ENCODE assay signal across 16 cellular contexts in the genomic region with DNA sequence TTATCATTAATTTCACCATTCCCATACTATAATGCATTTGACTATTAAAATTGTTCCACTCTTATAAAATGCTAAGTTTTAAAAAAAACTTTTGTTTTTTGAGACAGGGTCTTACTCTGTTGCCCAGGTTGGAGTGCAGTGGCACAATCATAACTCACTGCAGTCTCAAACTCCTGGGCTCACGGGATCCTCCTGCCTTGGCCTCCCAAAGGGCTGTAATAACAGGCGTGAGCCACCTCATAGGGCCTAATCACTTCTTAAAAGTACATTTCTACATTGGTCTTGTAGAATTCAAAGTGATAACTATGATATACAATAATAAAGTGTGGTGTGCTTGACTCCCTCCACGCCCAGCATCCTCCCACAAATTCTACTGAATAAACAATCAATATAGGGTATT. TPM values are rescaled to one million over a fixed set of nuclear protein-coding genes. Genes with fewer than 3 reads are reported as not detected.
DNase-seq lines count a peak whose midpoint lies in the region; ATAC-seq and TF ChIP-seq lines count a peak whose summit lies in the region.
"Had no signal": no experiment of that assay in that cellular context is flagged by ENCODE, and none has a peak within 500 bp of the region (broad histone marks: within the 10 kb centered on the region; RNA-seq: fewer than 3 reads in every experiment).

No MANE protein-coding gene starts in this region.

- no peak overlapping the region for H3K27ac ChIP-seq in mammary epithelial cell (ENCODE audit: insufficient read depth, low read depth, low read length)
- H3K27ac ChIP-seq: 22Rv1, C4-2B, SK-N-MC, testis had no signal

- no TSS peak for BruUV-seq in mammary epithelial cell (replicated peaks; lab: Mats Ljungman, UMichigan)

- H3K27ac Mint-ChIP-seq in T-helper 1 cell treated with Interleukin-12 subunit alpha and Interleukin-12 subunit beta and Interleukin-4 antibody, amounts not matched to agents 30 μg/mL and 1 μg/mL, for 36 hours = peak overlapping the region; percentile 26
- H3K27ac Mint-ChIP-seq in activated CD4-positive, alpha-beta memory T cell treated with anti-CD3 and anti-CD28 coated beads, Interleukin-2, amount 10 ng/mL, durations not matched to agents 7 days and 5 days = no peak overlapping the region
- peak overlapping the region in 9 of 10 donors; percentile 65 to 97 (median 85) for H3K27ac Mint-ChIP-seq in naive thymus-derived CD8-positive, alpha-beta T cell

- in situ Hi-C loops in mammary epithelial cell (cut with MboI; ENCODE audit: low sequenced_read_pairs in 2 of 2) = no loop called here

- intact Hi-C loops in mammary epithelial cell (cut with micrococcal nuclease) = no loop called here

- TF ChIP-seq CTCF in GM06990 (IDR thresholded peaks at IDR 0.05; ENCODE audit: insufficient read depth, low read length, poor library complexity, severe bottlenecking) (no peak), mammary epithelial cell (conservative IDR thresholded peaks at IDR 0.05 in 1 of 2, IDR thresholded peaks at IDR 0.05 in 1 of 2; ENCODE audit: extremely low read depth in 1 of 2, insufficient read depth in 1 of 2, low read depth in 1 of 2, low read length in 2 of 2) (no peak)

- peaks cover 21% of the 10 kb centered on the region for H3K4me1 ChIP-seq in mammary epithelial cell (ENCODE audit: insufficient read depth, low read length)

- H3K36me3 Mint-ChIP-seq in T-helper 1 cell treated with Interleukin-12 subunit alpha and Interleukin-12 subunit beta and Interleukin-4 antibody, amounts not matched to agents 30 μg/mL and 1 μg/mL, for 36 hours (ENCODE audit: low read depth) = peaks cover 5% of the 10 kb centered on the region
- H3K36me3 Mint-ChIP-seq in activated CD4-positive, alpha-beta memory T cell treated with anti-CD3 and anti-CD28 coated beads, Interleukin-2, amount 10 ng/mL, durations not matched to agents 7 days and 5 days (ENCODE audit: low read depth) = peaks cover 8% of the 10 kb centered on the region
- H3K36me3 Mint-ChIP-seq in naive thymus-derived CD8-positive, alpha-beta T cell = peaks cover 0 to 10% (median 5%) of the 10 kb centered on the region in 3 donors

- H3K27me3 Mint-ChIP-seq in T-helper 1 cell treated with Interleukin-12 subunit alpha and Interleukin-12 subunit beta and Interleukin-4 antibody, amounts not matched to agents 30 μg/mL and 1 μg/mL, for 36 hours (ENCODE audit: low read depth) = no peaks in the 10 kb centered on the region
- H3K27me3 Mint-ChIP-seq in activated CD4-positive, alpha-beta memory T cell treated with anti-CD3 and anti-CD28 coated beads, Interleukin-2, amount 10 ng/mL, durations not matched to agents 7 days and 5 days = no peaks in the 10 kb centered on the region
- H3K27me3 Mint-ChIP-seq in naive thymus-derived CD8-positive, alpha-beta T cell = no peaks in the 10 kb centered on the region

- peak overlapping the region; percentile 83 for H3K4me3 Mint-ChIP-seq in T-helper 1 cell treated with Interleukin-12 subunit alpha and Interleukin-12 subunit beta and Interleukin-4 antibody, amounts not matched to agents 30 μg/mL and 1 μg/mL, for 36 hours
- peak overlapping the region; percentile 83 for H3K4me3 Mint-ChIP-seq in activated CD4-positive, alpha-beta memory T cell treated with anti-CD3 and anti-CD28 coated beads, Interleukin-2, amount 10 ng/mL, durations not matched to agents 7 days and 5 days
- H3K4me3 Mint-ChIP-seq in naive thymus-derived CD8-positive, alpha-beta T cell = peak overlapping the region in 9 of 10 donors; percentile 21 to 99 (median 90)

- H3K79me2 ChIP-seq in mammary epithelial cell (ENCODE audit: insufficient read depth, low read length) = peaks cover 60% of the 10 kb centered on the region

- H3K27me3 ChIP-seq in GM06990 (replicated peaks; ENCODE audit: control insufficient read depth, insufficient read depth, low read length) = no peaks in the 10 kb centered on the region
- H3K27me3 ChIP-seq in mammary epithelial cell (ENCODE audit: insufficient read depth, low read length) = no peaks in the 10 kb centered on the region
- H3K27me3 ChIP-seq: testis had no signal

- no peak for ATAC-seq in naive thymus-derived CD8-positive, alpha-beta T cell
- no peak for ATAC-seq in HG02970 (IDR thresholded peaks at IDR 0.05; ENCODE audit: low FRiP score, unreplicated experiment)

- H3K4me1 Mint-ChIP-seq in T-helper 1 cell treated with Interleukin-12 subunit alpha and Interleukin-12 subunit beta and Interleukin-4 antibody, amounts not matched to agents 30 μg/mL and 1 μg/mL, for 36 hours (ENCODE audit: low read depth) = peaks cover 35% of the 10 kb centered on the region
- peaks cover 47% of the 10 kb centered on the region for H3K4me1 Mint-ChIP-seq in activated CD4-positive, alpha-beta memory T cell treated with anti-CD3 and anti-CD28 coated beads, Interleukin-2, amount 10 ng/mL, durations not matched to agents 7 days and 5 days
- peaks cover 16 to 57% (median 41%) of the 10 kb centered on the region in 4 donors for H3K4me1 Mint-ChIP-seq in naive thymus-derived CD8-positive, alpha-beta T cell

- H3K9me3 ChIP-seq in mammary epithelial cell (replicated peaks; ENCODE audit: insufficient read depth, low read length) = no peaks in the 10 kb centered on the region
- H3K9me3 ChIP-seq: testis had no signal

- no peaks in the 10 kb centered on the region for H4K20me1 ChIP-seq in mammary epithelial cell (ENCODE audit: insufficient read depth, low read length)

- no peak overlapping the region for H3K9ac ChIP-seq in mammary epithelial cell (ENCODE audit: insufficient read depth, low read length)
- H3K9ac ChIP-seq: GM23248 had no signal

- DNase-seq in T-helper 1 cell = no peak
- no peak for DNase-seq in GM06990 (ENCODE audit: extremely low read depth, insufficient read length)
- DNase-seq in activated CD4-positive, alpha-beta memory T cell treated with anti-CD3 and anti-CD28 coated beads, Interleukin-2, amount 10 ng/mL, durations not matched to agents 7 days and 5 days = no peak
- no peak for DNase-seq in naive thymus-derived CD8-positive, alpha-beta T cell
- DNase-seq in mammary epithelial cell = no peak
- no peak for DNase-seq in NCI-H1930 (lab: John Stamatoyannopoulos, UW)
- DNase-seq: GM23248, NCI-H146, NCI-H446, testis had no signal

- H2AFZ ChIP-seq in mammary epithelial cell (ENCODE audit: low read depth, low read length) = no peak overlapping the region
- H2AFZ ChIP-seq: GM23248 had no signal

- WGBS in mammary epithelial cell (ENCODE audit: low coverage, missing lambda C conversion rate) = 76% methylated on average over 3 of the region's 3 CpGs

- POLR2A ChIA-PET in activated CD4-positive, alpha-beta memory T cell treated with anti-CD3 and anti-CD28 coated beads, Interleukin-2, amount 10 ng/mL, durations not matched to agents 7 days and 5 days (lab: Charles Lee) = interaction anchor here (1.2 to 6.0 kb wide), 5 partner anchors 10 to 87 kb away, joined by 3 to 110 read pairs (median 40); no protein-coding TSS in a partner anchor
- POLR2A ChIA-PET in naive thymus-derived CD8-positive, alpha-beta T cell (lab: Charles Lee) = interaction anchor here (1.7 to 6.0 kb wide), 2 partner anchors 29 to 44 kb away, joined by 9 to 97 read pairs; no protein-coding TSS in a partner anchor

- peak overlapping the region; percentile 88 for H3K4me3 ChIP-seq in GM06990 (replicated peaks; ENCODE audit: low read depth, low read length)
- H3K4me3 ChIP-seq in mammary epithelial cell (replicated peaks in 1 of 3; ENCODE audit: insufficient read depth in 1 of 3, low read depth in 2 of 3, low read length in 3 of 3) = no peak overlapping the region
- H3K4me3 ChIP-seq: GM23248, lung, testis had no signal

- H3K36me3 ChIP-seq in GM06990 (ENCODE audit: control insufficient read depth, insufficient read depth, low read length) = no peaks in the 10 kb centered on the region
- H3K36me3 ChIP-seq in mammary epithelial cell (ENCODE audit: insufficient read depth, low read length) = no peaks in the 10 kb centered on the region

- no peak overlapping the region for H3K4me2 ChIP-seq in mammary epithelial cell (ENCODE audit: insufficient read depth, low read depth, low read length)

- H3K9me3 Mint-ChIP-seq in T-helper 1 cell treated with Interleukin-12 subunit alpha and Interleukin-12 subunit beta and Interleukin-4 antibody, amounts not matched to agents 30 μg/mL and 1 μg/mL, for 36 hours = no peaks in the 10 kb centered on the region
- H3K9me3 Mint-ChIP-seq in activated CD4-positive, alpha-beta memory T cell treated with anti-CD3 and anti-CD28 coated beads, Interleukin-2, amount 10 ng/mL, durations not matched to agents 7 days and 5 days = no peaks in the 10 kb centered on the region
- H3K9me3 Mint-ChIP-seq in naive thymus-derived CD8-positive, alpha-beta T cell = no peaks in the 10 kb centered on the region

- CTCF ChIA-PET in activated CD4-positive, alpha-beta memory T cell treated with anti-CD3 and anti-CD28 coated beads, Interleukin-2, amount 10 ng/mL, durations not matched to agents 7 days and 5 days (lab: Charles Lee) = interaction anchor here (0.6 kb wide), 1 partner anchor 272 kb away, joined by 3 read pairs; no protein-coding TSS in a partner anchor
- CTCF ChIA-PET in mammary epithelial cell (lab: Charles Lee; ENCODE audit: low non-redundant PET) = no interaction called here

- dilution Hi-C loops in mammary epithelial cell (cut with HindIII; ENCODE audit: low sequenced_read_pairs) = loop anchor here (5.0 kb wide), 1 partner anchor 48 kb away; no protein-coding TSS in a partner anchor

RNA-seq across cellular contexts. Expression of a gene that starts 3.0 kb away (rescaled TPM):
- 10 to 100 TPM; 40.4 to 41.1 TPM for total RNA-seq in activated CD4-positive, alpha-beta memory T cell treated with anti-CD3 and anti-CD28 coated beads, Interleukin-2, amount 10 ng/mL, durations not matched to agents 7 days and 5 days
- total RNA-seq in naive thymus-derived CD8-positive, alpha-beta T cell = 10 to 100 TPM; 58.4 to 62.9 TPM
- 10 to 100 TPM in 2 of 3 donors, 1 to 10 TPM in 1; 9.3 to 12.0 (median 11.2) TPM for polyA plus RNA-seq in naive thymus-derived CD8-positive, alpha-beta T cell
- 10 to 100 TPM; 16.8 to 21.7 TPM for total RNA-seq in mammary epithelial cell
- polyA plus RNA-seq in mammary epithelial cell = 6.1 TPM
- polyA minus RNA-seq in mammary epithelial cell = 24.7 TPM
